ENCODE assay signal across 1 cellular context in genomic region chr6:21208114-21208795, GRCh38.
TF ChIP-seq lines count a peak whose summit lies in the region.

No MANE protein-coding gene starts in this region.

TF ChIP-seq in HepG2, 621 proteins besides CTCF, POLR2A, EP300 and RAD21 (continued from another document and continues in another):
- peak; percentile 91; the same call in 1 of the 2 replicates for TF ChIP-seq AHDC1 (CRISPR knock-in tag; IDR thresholded peaks at IDR 0.05; ENCODE audit: borderline replicate concordance)
- no peak for TF ChIP-seq ZNF260 (CRISPR knock-in tag; IDR thresholded peaks at IDR 0.05; ENCODE audit: borderline replicate concordance, low read depth)
- no peak for TF ChIP-seq ZNF704 (CRISPR knock-in tag; IDR thresholded peaks at IDR 0.05; ENCODE audit: borderline replicate concordance)
- no peak for TF ChIP-seq ZNF17 (CRISPR knock-in tag; IDR thresholded peaks at IDR 0.05)
- peak; percentile 17; the same call in 1 of the 2 replicates for TF ChIP-seq KAT8 (CRISPR knock-in tag; IDR thresholded peaks at IDR 0.05)
- no peak for TF ChIP-seq SNAI1 (CRISPR knock-in tag; IDR thresholded peaks at IDR 0.05; ENCODE audit: borderline replicate concordance)
- no peak for TF ChIP-seq ZNF564 (CRISPR knock-in tag; IDR thresholded peaks at IDR 0.05)
- TF ChIP-seq ZNF615 (CRISPR knock-in tag; IDR thresholded peaks at IDR 0.05; ENCODE audit: borderline replicate concordance), result no peak
- TF ChIP-seq ZFP36 (IDR thresholded peaks at IDR 0.05; ENCODE audit: borderline replicate concordance, low read depth, low read length, partially characterized antibody), result no peak
- TF ChIP-seq ZKSCAN8 (CRISPR knock-in tag; IDR thresholded peaks at IDR 0.05; ENCODE audit: borderline replicate concordance), result no peak; the same call in 1 of the 2 replicates
- TF ChIP-seq KAT7 (CRISPR knock-in tag; IDR thresholded peaks at IDR 0.05; ENCODE audit: borderline replicate concordance), result no peak
- TF ChIP-seq AHR (CRISPR knock-in tag; IDR thresholded peaks at IDR 0.05), result no peak
- no peak for TF ChIP-seq MTF2 (CRISPR knock-in tag; IDR thresholded peaks at IDR 0.05; ENCODE audit: borderline replicate concordance)
- TF ChIP-seq XBP1 (CRISPR knock-in tag; IDR thresholded peaks at IDR 0.05), result no peak
- TF ChIP-seq YY1 (IDR thresholded peaks at IDR 0.05; ENCODE audit: insufficient read depth, insufficient replicate concordance, low read depth, low read length), result no peak
- no peak for TF ChIP-seq CREBL2 (CRISPR knock-in tag; IDR thresholded peaks at IDR 0.05; ENCODE audit: borderline replicate concordance)
- TF ChIP-seq CC2D1A (CRISPR knock-in tag; IDR thresholded peaks at IDR 0.05), result no peak
- TF ChIP-seq, protein P1, sequence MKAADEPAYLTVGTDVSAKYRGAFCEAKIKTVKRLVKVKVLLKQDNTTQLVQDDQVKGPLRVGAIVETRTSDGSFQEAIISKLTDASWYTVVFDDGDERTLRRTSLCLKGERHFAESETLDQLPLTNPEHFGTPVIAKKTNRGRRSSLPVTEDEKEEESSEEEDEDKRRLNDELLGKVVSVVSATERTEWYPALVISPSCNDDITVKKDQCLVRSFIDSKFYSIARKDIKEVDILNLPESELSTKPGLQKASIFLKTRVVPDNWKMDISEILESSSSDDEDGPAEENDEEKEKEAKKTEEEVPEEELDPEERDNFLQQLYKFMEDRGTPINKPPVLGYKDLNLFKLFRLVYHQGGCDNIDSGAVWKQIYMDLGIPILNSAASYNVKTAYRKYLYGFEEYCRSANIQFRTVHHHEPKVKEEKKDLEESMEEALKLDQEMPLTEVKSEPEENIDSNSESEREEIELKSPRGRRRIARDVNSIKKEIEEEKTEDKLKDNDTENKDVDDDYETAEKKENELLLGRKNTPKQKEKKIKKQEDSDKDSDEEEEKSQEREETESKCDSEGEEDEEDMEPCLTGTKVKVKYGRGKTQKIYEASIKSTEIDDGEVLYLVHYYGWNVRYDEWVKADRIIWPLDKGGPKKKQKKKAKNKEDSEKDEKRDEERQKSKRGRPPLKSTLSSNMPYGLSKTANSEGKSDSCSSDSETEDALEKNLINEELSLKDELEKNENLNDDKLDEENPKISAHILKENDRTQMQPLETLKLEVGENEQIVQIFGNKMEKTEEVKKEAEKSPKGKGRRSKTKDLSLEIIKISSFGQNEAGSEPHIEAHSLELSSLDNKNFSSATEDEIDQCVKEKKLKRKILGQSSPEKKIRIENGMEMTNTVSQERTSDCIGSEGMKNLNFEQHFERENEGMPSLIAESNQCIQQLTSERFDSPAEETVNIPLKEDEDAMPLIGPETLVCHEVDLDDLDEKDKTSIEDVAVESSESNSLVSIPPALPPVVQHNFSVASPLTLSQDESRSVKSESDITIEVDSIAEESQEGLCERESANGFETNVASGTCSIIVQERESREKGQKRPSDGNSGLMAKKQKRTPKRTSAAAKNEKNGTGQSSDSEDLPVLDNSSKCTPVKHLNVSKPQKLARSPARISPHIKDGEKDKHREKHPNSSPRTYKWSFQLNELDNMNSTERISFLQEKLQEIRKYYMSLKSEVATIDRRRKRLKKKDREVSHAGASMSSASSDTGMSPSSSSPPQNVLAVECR (CRISPR knock-in tag; IDR thresholded peaks at IDR 0.05; ENCODE audit: borderline replicate concordance), result no peak; the same call in 1 of the 2 replicates
- no peak for TF ChIP-seq KMT2B (CRISPR knock-in tag; IDR thresholded peaks at IDR 0.05)
- peak; percentile 87 for TF ChIP-seq RARA (CRISPR knock-in tag; IDR thresholded peaks at IDR 0.05)
- TF ChIP-seq ZNF136 (CRISPR knock-in tag; IDR thresholded peaks at IDR 0.05; ENCODE audit: low read depth), result no peak; the same call in 1 of the 2 replicates
- TF ChIP-seq HNF1A (IDR thresholded peaks at IDR 0.05; ENCODE audit: low read depth), result peak; percentile 80
- peak; percentile 74; the same call in 1 of the 2 replicates for TF ChIP-seq HNF1A (CRISPR knock-in tag; IDR thresholded peaks at IDR 0.05; ENCODE audit: borderline replicate concordance)
- TF ChIP-seq PPARG (CRISPR knock-in tag; conservative IDR thresholded peaks at IDR 0.05), result no peak
- TF ChIP-seq ZNF337 (CRISPR knock-in tag; IDR thresholded peaks at IDR 0.05; ENCODE audit: borderline replicate concordance, low read depth), result no peak
- TF ChIP-seq PAWR (CRISPR knock-in tag; IDR thresholded peaks at IDR 0.05; ENCODE audit: borderline replicate concordance), result no peak
- TF ChIP-seq ZEB1 (IDR thresholded peaks at IDR 0.05; ENCODE audit: insufficient replicate concordance, low read depth), result no peak
- TF ChIP-seq PAXIP1 (CRISPR knock-in tag; conservative IDR thresholded peaks at IDR 0.05), result peak; percentile 90
- no peak for TF ChIP-seq ADNP (CRISPR knock-in tag; IDR thresholded peaks at IDR 0.05)
- TF ChIP-seq WIZ (CRISPR knock-in tag; IDR thresholded peaks at IDR 0.05), result no peak
- TF ChIP-seq ZNF451 (CRISPR knock-in tag; IDR thresholded peaks at IDR 0.05), result no peak
- TF ChIP-seq NFYB (CRISPR knock-in tag; IDR thresholded peaks at IDR 0.05), result no peak
- no peak for TF ChIP-seq SMC3 (IDR thresholded peaks at IDR 0.05; ENCODE audit: low read length)
- TF ChIP-seq, protein P2, sequence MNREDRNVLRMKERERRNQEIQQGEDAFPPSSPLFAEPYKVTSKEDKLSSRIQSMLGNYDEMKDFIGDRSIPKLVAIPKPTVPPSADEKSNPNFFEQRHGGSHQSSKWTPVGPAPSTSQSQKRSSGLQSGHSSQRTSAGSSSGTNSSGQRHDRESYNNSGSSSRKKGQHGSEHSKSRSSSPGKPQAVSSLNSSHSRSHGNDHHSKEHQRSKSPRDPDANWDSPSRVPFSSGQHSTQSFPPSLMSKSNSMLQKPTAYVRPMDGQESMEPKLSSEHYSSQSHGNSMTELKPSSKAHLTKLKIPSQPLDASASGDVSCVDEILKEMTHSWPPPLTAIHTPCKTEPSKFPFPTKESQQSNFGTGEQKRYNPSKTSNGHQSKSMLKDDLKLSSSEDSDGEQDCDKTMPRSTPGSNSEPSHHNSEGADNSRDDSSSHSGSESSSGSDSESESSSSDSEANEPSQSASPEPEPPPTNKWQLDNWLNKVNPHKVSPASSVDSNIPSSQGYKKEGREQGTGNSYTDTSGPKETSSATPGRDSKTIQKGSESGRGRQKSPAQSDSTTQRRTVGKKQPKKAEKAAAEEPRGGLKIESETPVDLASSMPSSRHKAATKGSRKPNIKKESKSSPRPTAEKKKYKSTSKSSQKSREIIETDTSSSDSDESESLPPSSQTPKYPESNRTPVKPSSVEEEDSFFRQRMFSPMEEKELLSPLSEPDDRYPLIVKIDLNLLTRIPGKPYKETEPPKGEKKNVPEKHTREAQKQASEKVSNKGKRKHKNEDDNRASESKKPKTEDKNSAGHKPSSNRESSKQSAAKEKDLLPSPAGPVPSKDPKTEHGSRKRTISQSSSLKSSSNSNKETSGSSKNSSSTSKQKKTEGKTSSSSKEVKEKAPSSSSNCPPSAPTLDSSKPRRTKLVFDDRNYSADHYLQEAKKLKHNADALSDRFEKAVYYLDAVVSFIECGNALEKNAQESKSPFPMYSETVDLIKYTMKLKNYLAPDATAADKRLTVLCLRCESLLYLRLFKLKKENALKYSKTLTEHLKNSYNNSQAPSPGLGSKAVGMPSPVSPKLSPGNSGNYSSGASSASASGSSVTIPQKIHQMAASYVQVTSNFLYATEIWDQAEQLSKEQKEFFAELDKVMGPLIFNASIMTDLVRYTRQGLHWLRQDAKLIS (CRISPR knock-in tag; IDR thresholded peaks at IDR 0.05), result no peak
- TF ChIP-seq ZNF792 (CRISPR knock-in tag; IDR thresholded peaks at IDR 0.05), result no peak
- no peak for TF ChIP-seq TOE1 (CRISPR knock-in tag; IDR thresholded peaks at IDR 0.05)
- no peak for TF ChIP-seq MATR3 (CRISPR knock-in tag; IDR thresholded peaks at IDR 0.05)
- TF ChIP-seq FOXP1 (IDR thresholded peaks at IDR 0.05), result no peak
- 0 out of 2 replicates have a peak, but pooled peaks have one; percentile 26 for TF ChIP-seq FOXP1 (CRISPR knock-in tag; IDR thresholded peaks at IDR 0.05)
- TF ChIP-seq MEIS2 (CRISPR knock-in tag; IDR thresholded peaks at IDR 0.05), result 0 out of 2 replicates have a peak, but pooled peaks have one; percentile 17
